22 cellular contexts compared by ENCODE assay signal in the genomic region with DNA sequence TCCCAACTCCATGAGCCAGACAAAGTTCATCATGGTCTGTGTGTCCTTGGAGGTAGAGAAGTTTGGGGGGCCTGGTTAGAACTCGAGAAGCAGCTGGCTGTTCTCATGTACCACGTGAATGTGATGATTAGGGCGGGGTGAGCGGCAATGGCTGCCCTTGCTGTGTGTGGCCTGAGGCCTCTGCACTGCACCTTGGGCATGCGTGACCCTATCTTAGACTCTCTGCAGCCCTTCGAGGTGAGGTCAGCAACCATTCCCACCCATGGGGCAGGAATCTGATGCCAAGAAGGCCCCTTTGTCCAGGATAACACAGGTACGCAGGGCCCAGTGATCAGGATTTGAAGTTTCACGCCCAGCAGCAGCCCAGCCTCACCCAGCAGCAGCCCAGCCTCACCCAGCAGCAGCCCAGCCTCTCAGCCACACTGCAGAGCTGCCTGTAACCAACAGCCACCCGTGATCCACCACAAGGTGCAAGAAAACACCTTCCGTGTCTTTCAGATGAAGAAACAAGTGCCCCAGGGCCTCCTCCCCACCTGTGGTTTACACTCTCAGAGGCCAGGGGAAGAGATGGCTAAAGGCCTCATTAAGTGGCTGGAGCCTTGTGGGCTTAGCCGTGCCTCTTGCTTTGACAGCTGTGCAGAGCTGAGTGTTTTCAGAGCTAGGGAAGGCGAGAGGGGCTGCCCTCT.
"Had no signal": no experiment of that assay in that cellular context is flagged by ENCODE, and none has a peak within 500 bp of the region (broad histone marks: within the 10 kb centered on the region; RNA-seq: fewer than 3 reads in every experiment).

No MANE protein-coding gene starts in this region.

- H3K4me3 ChIP-seq: heart left ventricle, mucosa of descending colon, tibial artery, upper lobe of left lung, uterus had no signal

- H3K36me3 ChIP-seq: heart left ventricle, neutrophil, tibial artery, upper lobe of left lung, uterus had no signal

- H3K9me3 ChIP-seq: heart left ventricle, mucosa of descending colon, neutrophil, tibial artery, upper lobe of left lung, uterus had no signal

- H3K4me1 ChIP-seq: foreskin keratinocyte, heart left ventricle, tibial artery, upper lobe of left lung, uterus had no signal

- H3K27ac ChIP-seq: foreskin keratinocyte, heart left ventricle, neutrophil, tibial artery, upper lobe of left lung, uterus had no signal

- ATAC-seq: foreskin keratinocyte; heart left ventricle; left lobe of liver; mucosa of descending colon; naive thymus-derived CD8-positive, alpha-beta T cell; stimulated activated effector memory CD8-positive, alpha-beta T cell treated with anti-CD3 and anti-CD28 coated beads, Interleukin-12 subunit alpha, Interleukin-12 subunit beta, amount 100 ng/mL, for 72 hours; stimulated activated naive CD8-positive, alpha-beta T cell treated with anti-CD3 and anti-CD28 coated beads, Interleukin-15, Interleukin-2, amounts not matched to agents 100 U/mL and 50 U/mL, for 24 hours had no signal

- DNase-seq: dermis blood vessel endothelial cell; effector CD4-positive, alpha-beta T cell; endodermal cell; erythroblast; foreskin keratinocyte; heart left ventricle; hippocampal formation; kidney glomerular epithelial cell; mammary epithelial cell; mucosa of descending colon; naive thymus-derived CD8-positive, alpha-beta T cell; stimulated activated CD4-positive, alpha-beta T cell treated with anti-CD3 and anti-CD28 coated beads, Interleukin-4, amount 100 ng/mL, for 1 hour; stimulated activated CD8-positive, alpha-beta memory T cell treated with anti-CD3 and anti-CD28 coated beads, Interleukin-4, amount 100 ng/mL, for 48 hours; stimulated activated naive CD8-positive, alpha-beta T cell treated with anti-CD3 and anti-CD28 coated beads, Interleukin-15, Interleukin-2, amounts not matched to agents 100 U/mL and 50 U/mL, for 24 hours; uterus had no signal

- FAIRE-seq: colon, endothelial cell of umbilical vein had no signal

- H3K27me3 ChIP-seq: foreskin keratinocyte, neutrophil, upper lobe of left lung, uterus had no signal
